Comparison of ENCODE assay signal across 13 cellular contexts in the genomic region with DNA sequence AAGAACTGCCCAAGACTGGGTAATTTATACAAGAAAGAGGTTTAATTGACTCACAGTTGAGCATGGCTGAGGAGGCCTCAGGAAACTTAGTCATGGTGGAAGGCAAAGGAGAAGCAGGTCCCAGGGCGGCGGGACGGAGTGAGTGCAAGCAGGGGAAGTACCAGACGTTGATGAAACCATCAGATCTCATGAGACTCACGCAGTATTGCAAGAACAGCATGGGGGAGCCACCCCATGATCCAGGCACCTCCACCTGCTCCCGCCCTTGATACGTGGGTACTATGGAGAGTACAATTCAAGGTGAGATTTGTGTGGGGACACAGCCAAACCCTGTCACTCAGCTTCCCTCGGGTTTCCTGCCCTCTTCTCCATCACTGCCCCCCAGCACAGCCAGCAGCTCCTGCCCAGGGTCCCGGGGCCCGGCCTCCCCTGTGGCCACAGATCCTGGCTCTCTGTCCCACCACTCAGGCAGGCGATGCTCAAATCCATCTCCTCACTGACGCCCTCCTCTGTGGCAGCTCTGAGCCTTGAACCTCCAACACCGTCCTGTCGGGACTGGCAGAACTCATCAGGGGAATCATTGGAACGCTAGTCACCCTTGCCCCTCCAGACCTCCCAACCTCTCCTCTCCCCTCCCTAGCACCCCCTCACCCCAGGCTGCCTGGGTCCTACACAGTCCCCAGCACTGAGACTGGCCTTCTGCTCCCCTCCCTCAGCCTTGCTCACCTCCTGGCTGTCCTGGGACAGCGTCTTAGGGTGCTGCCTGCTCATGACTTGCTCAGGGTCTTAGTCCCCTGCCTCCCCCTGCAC. TPM values are rescaled to one million over a fixed set of nuclear protein-coding genes. Genes with fewer than 3 reads are reported as not detected.
DNase-seq lines count a peak whose midpoint lies in the region; ATAC-seq and TF ChIP-seq lines count a peak whose summit lies in the region.
"Had no signal": no experiment of that assay in that cellular context is flagged by ENCODE, and none has a peak within 500 bp of the region (broad histone marks: within the 10 kb centered on the region; RNA-seq: fewer than 3 reads in every experiment).

No MANE protein-coding gene starts in this region.

- peaks cover 38% of the 10 kb centered on the region for H3K27me3 Mint-ChIP-seq in activated T-cell treated with anti-CD3 and anti-CD28 coated beads, Interleukin-2, amount 50 U/mL, for 4 hours (ENCODE audit: low read depth)
- H3K27me3 Mint-ChIP-seq in neural crest cell (ENCODE audit: low read depth) = peaks cover 32% of the 10 kb centered on the region

- H3K4me3 Mint-ChIP-seq in activated T-cell treated with anti-CD3 and anti-CD28 coated beads, Interleukin-2, amount 50 U/mL, for 4 hours = no peak overlapping the region
- no peak overlapping the region for H3K4me3 Mint-ChIP-seq in neural crest cell
- H3K4me3 Mint-ChIP-seq: natural killer cell treated with Interleukin-12 subunit alpha and Interleukin-12 subunit beta and Interleukin-15 and Interleukin-18, amount 100 ng/mL, for 72 hours had no signal

- no peaks in the 10 kb centered on the region for H3K9me3 Mint-ChIP-seq in activated T-cell treated with anti-CD3 and anti-CD28 coated beads, Interleukin-2, amount 50 U/mL, for 4 hours
- no peaks in the 10 kb centered on the region for H3K9me3 Mint-ChIP-seq in neural crest cell
- H3K9me3 Mint-ChIP-seq: natural killer cell treated with Interleukin-12 subunit alpha and Interleukin-12 subunit beta and Interleukin-15 and Interleukin-18, amount 100 ng/mL, for 72 hours had no signal

- peak; percentile 72 to 85 for ATAC-seq in activated CD4-positive, CD25-positive, alpha-beta regulatory T cell treated with anti-CD3 and anti-CD28 coated beads, Interleukin-2, amount 50 U/mL, for 24 hours
- peak; percentile 69 to 72 for ATAC-seq in activated T-cell treated with anti-CD3 and anti-CD28 coated beads, Interleukin-2, amount 50 U/mL, for 4 hours

- H3K27ac Mint-ChIP-seq in neural crest cell (ENCODE audit: unreplicated experiment) = peak overlapping the region; percentile 75
- H3K27ac Mint-ChIP-seq: natural killer cell treated with Interleukin-12 subunit alpha and Interleukin-12 subunit beta and Interleukin-15 and Interleukin-18, amount 100 ng/mL, for 72 hours had no signal

- H3K36me3 Mint-ChIP-seq in activated T-cell treated with anti-CD3 and anti-CD28 coated beads, Interleukin-2, amount 50 U/mL, for 4 hours (ENCODE audit: insufficient read depth) = no peaks in the 10 kb centered on the region
- H3K36me3 Mint-ChIP-seq in neural crest cell (ENCODE audit: low read depth) = no peaks in the 10 kb centered on the region
- H3K36me3 Mint-ChIP-seq: natural killer cell treated with Interleukin-12 subunit alpha and Interleukin-12 subunit beta and Interleukin-15 and Interleukin-18, amount 100 ng/mL, for 72 hours had no signal

- H3K4me1 Mint-ChIP-seq in activated T-cell treated with anti-CD3 and anti-CD28 coated beads, Interleukin-2, amount 50 U/mL, for 4 hours (ENCODE audit: low read depth) = no peaks in the 10 kb centered on the region
- no peaks in the 10 kb centered on the region for H3K4me1 Mint-ChIP-seq in neural crest cell

- DNase-seq in activated CD4-positive, CD25-positive, alpha-beta regulatory T cell (lab: John Stamatoyannopoulos, UW) = no peak
- DNase-seq in CD1c-positive myeloid dendritic cell (ENCODE audit: extremely low spot score) (peak; percentile 74), neural crest cell (ENCODE audit: low read depth, low spot score) (no peak), DMS153 treated with DMSO at 0.1 percent for 48 hours (lab: John Stamatoyannopoulos, UW; ENCODE audit: unreplicated experiment) (no peak), NCI-H2171 (lab: John Stamatoyannopoulos, UW) (no peak), SK-N-DZ (ENCODE audit: low spot score) (no peak)
- DNase-seq in activated T-cell treated with anti-CD3 and anti-CD28 coated beads, Interleukin-2, amount 50 U/mL, for 4 hours = peak; percentile 3
- DNase-seq: effector memory CD4-positive, alpha-beta T cell; NCI-H2081; NK-92 treated with Interleukin-12 subunit alpha and Interleukin-12 subunit beta, amount 100 ng/mL, for 24 hours had no signal

- TF ChIP-seq CTCF in neural crest cell (conservative IDR thresholded peaks at IDR 0.05) = no peak

RNA-seq across cellular contexts. Expression of gene FGFRL1, which starts 37.6 kb away (rescaled TPM):
- 10 to 100 TPM; 20.4 to 29.6 (median 20.6) TPM for total RNA-seq in activated T-cell treated with anti-CD3 and anti-CD28 coated beads, Interleukin-2, amount 50 U/mL, for 4 hours
- total RNA-seq in neural crest cell = 54.9 and 58.8 TPM in 2 replicates
- 9.9 and 11.8 TPM in 2 replicates for polyA plus RNA-seq in SK-N-DZ (2014; cell fraction: cytosol; rRNA removed)
- 4.5 and 12.9 TPM in 2 replicates for polyA plus RNA-seq in SK-N-DZ (2014; cell fraction: nucleus; rRNA removed)

RNA-seq across cellular contexts. Expression of gene SLC26A1, which starts 55.8 kb away (rescaled TPM):
- under 1 TPM in 1 of 3 donors, not detected in 2; 0.05 TPM for total RNA-seq in activated T-cell treated with anti-CD3 and anti-CD28 coated beads, Interleukin-2, amount 50 U/mL, for 4 hours
- total RNA-seq in neural crest cell = 0.27 and 0.84 TPM in 2 replicates
- not detected in 2 replicates for polyA plus RNA-seq in SK-N-DZ (2014; cell fraction: cytosol; rRNA removed)
- 1.5 TPM in 1 of 2 replicates, not detected in the other for polyA plus RNA-seq in SK-N-DZ (2014; cell fraction: nucleus; rRNA removed)
- total RNA-seq: activated CD8-positive, alpha-beta memory T cell treated with anti-CD3 and anti-CD28 coated beads for 36 hours had no signal

Comparison
In these comparisons a context has a peak if more than half of its experiments do, and no peak if none do; other contexts are left out.
1. DNase-seq: peak in CD1c-positive myeloid dendritic cell (single experiment) and activated T-cell treated with anti-CD3 and anti-CD28 coated beads, Interleukin-2, amount 50 U/mL, for 4 hours (single experiment); none in activated CD4-positive, CD25-positive, alpha-beta regulatory T cell (0 of 4), neural crest cell (single experiment), DMS153 treated with DMSO at 0.1 percent for 48 hours (single experiment), NCI-H2171 (single experiment) and SK-N-DZ (single experiment).